ENCODE assay signal across 19 cellular contexts in genomic region chr9:108058137-108058779, GRCh38.
DNase-seq lines count a peak whose midpoint lies in the region; ATAC-seq and TF ChIP-seq lines count a peak whose summit lies in the region.
"Had no signal": no experiment of that assay in that cellular context is flagged by ENCODE, and none has a peak within 500 bp of the region (broad histone marks: within the 10 kb centered on the region; RNA-seq: fewer than 3 reads in every experiment).

No MANE protein-coding gene starts in this region.

- TF ChIP-seq CTCF in IMR-90 (conservative IDR thresholded peaks at IDR 0.05; ENCODE audit: low read depth, low read length) (no peak), colonic mucosa (IDR thresholded peaks at IDR 0.05) (no peak), neural progenitor cell (IDR thresholded peaks at IDR 0.05) (no peak), uterus (IDR thresholded peaks at IDR 0.05) (no peak)

- no CpG with 5 or more reads among the region's 6 CpGs for WGBS in IMR-90 (ENCODE audit: extremely low coverage in 2 of 2, insufficient read length in 1 of 2), 2 experiments

- H3K36me3 Mint-ChIP-seq in neural progenitor cell = no peaks in the 10 kb centered on the region
- H3K36me3 Mint-ChIP-seq: activated naive CD8-positive, alpha-beta T cell treated with anti-CD3 and anti-CD28 coated beads for 36 hours had no signal

- no peaks in the 10 kb centered on the region for H3K79me2 ChIP-seq in neural progenitor cell (ENCODE audit: low read depth)

- in situ Hi-C loops in IMR-90 (cut with MboI; ENCODE audit: low sequenced_read_pairs) = no loop called here

- H3K9ac ChIP-seq in IMR-90 (ENCODE audit: low read depth, low read length) (no peak overlapping the region), colonic mucosa (ENCODE audit: low read depth in 2 of 2, low read length in 2 of 2) (no peak overlapping the region), neural progenitor cell (no peak overlapping the region)

- H3K79me1 ChIP-seq in IMR-90 (ENCODE audit: low read depth in 1 of 2, low read length in 2 of 2) = no peaks in the 10 kb centered on the region

- H3K9me3 Mint-ChIP-seq in neural progenitor cell = peaks cover 2% of the 10 kb centered on the region

- H3K27ac ChIP-seq in IMR-90 (ENCODE audit: insufficient read depth, low read length) (peak overlapping the region; percentile 76; the same call in 1 of the 2 replicates), colonic mucosa (peak overlapping the region; percentile 53), neural progenitor cell (peak overlapping the region; percentile 38), uterus (peak overlapping the region; percentile 68 to 72)
- H3K27ac ChIP-seq: thoracic aorta had no signal

- H3K4me1 ChIP-seq in IMR-90 (ENCODE audit: control insufficient read depth, insufficient read depth, low read length) (peaks cover 20% of the 10 kb centered on the region), colonic mucosa (peaks cover 10% of the 10 kb centered on the region), neural progenitor cell (peaks cover 45% of the 10 kb centered on the region), uterus (peaks cover 1 to 5% of the 10 kb centered on the region in 2 donors)

- no peak overlapping the region for H2BK120ac ChIP-seq in IMR-90 (ENCODE audit: low read depth, low read length)

- no peak for ATAC-seq in IMR-90 (ENCODE audit: low read depth)
- ATAC-seq in HG02588 (IDR thresholded peaks at IDR 0.05; ENCODE audit: unreplicated experiment) = no peak
- ATAC-seq: activated T-helper 17 cell treated with anti-CD3 and anti-CD28 coated beads, Interleukin-2, amount 50 U/mL, for 72 hours had no signal

- H3F3A ChIP-seq in neural progenitor cell (ENCODE audit: low read depth) = peaks cover 19% of the 10 kb centered on the region

- intact Hi-C loops in IMR-90 (cut with micrococcal nuclease) = loop anchor here (5.0 to 10.0 kb wide), 6 partner anchors 129 to 509 kb away; no protein-coding TSS in a partner anchor
- intact Hi-C loops in colonic mucosa (cut with DNase I) = no loop called here
- intact Hi-C loops in uterus (cut with DNase I; ENCODE audit: low total_unique reads) = no loop called here

- H4K20me1 ChIP-seq in IMR-90 (ENCODE audit: insufficient read depth, low read length) (no peaks in the 10 kb centered on the region), neural progenitor cell (ENCODE audit: low read depth) (no peaks in the 10 kb centered on the region)

- H3K4me3 Mint-ChIP-seq in neural progenitor cell = no peak overlapping the region
- H3K4me3 Mint-ChIP-seq: activated naive CD8-positive, alpha-beta T cell treated with anti-CD3 and anti-CD28 coated beads for 36 hours; activated T-helper 17 cell treated with anti-CD3 and anti-CD28 coated beads, Interleukin-2, amount 50 U/mL, for 72 hours; B cell had no signal

- TF ChIP-seq RAD21 in IMR-90 (IDR thresholded peaks at IDR 0.05; ENCODE audit: low read length) = no peak

- CTCF ChIA-PET in IMR-90 (lab: Yijun Ruan, JAX) = interaction anchor here (0.6 kb wide), 1 partner anchor 424 kb away, joined by 3 read pairs; no protein-coding TSS in a partner anchor

- TF ChIP-seq POLR2A in IMR-90 (IDR thresholded peaks at IDR 0.05; ENCODE audit: low read depth, low read length) = no peak
- no peak for TF ChIP-seq POLR2A in uterus (IDR thresholded peaks at IDR 0.05)

- no peak overlapping the region for H3K4me3 ChIP-seq in IMR-90 (ENCODE audit: insufficient read depth, low read depth, low read length)
- H3K4me3 ChIP-seq in colonic mucosa = no peak overlapping the region
- no peak overlapping the region for H3K4me3 ChIP-seq in neural progenitor cell
- H3K4me3 ChIP-seq in uterus = no peak overlapping the region
- H3K4me3 ChIP-seq: coronary artery, gastrocnemius medialis, HAP-1, thoracic aorta had no signal

- no peaks in the 10 kb centered on the region for H3K9me3 ChIP-seq in IMR-90 (ENCODE audit: control insufficient read depth, insufficient read depth, low read length)
- no peaks in the 10 kb centered on the region for H3K9me3 ChIP-seq in colonic mucosa
- H3K9me3 ChIP-seq in neural progenitor cell (ENCODE audit: low read depth) = no peaks in the 10 kb centered on the region
- H3K9me3 ChIP-seq in uterus = no peaks in the 10 kb centered on the region
- H3K9me3 ChIP-seq: Caco-2, gastrocnemius medialis, HAP-1, thoracic aorta had no signal

- no peaks in the 10 kb centered on the region for H3K36me3 ChIP-seq in IMR-90 (ENCODE audit: control insufficient read depth, insufficient read depth, low read length)
- no peaks in the 10 kb centered on the region for H3K36me3 ChIP-seq in colonic mucosa
- H3K36me3 ChIP-seq in neural progenitor cell = no peaks in the 10 kb centered on the region
- no peaks in the 10 kb centered on the region for H3K36me3 ChIP-seq in uterus
- H3K36me3 ChIP-seq: gastrocnemius medialis, HAP-1, thoracic aorta had no signal

- H2BK5ac ChIP-seq in IMR-90 (ENCODE audit: low read depth, low read length, poor library complexity, severe bottlenecking) = peak overlapping the region; percentile 2

- no peak overlapping the region for H3K23ac ChIP-seq in IMR-90 (ENCODE audit: low read depth, low read length)

- H3K4me1 Mint-ChIP-seq in neural progenitor cell = peaks cover 21% of the 10 kb centered on the region
- H3K4me1 Mint-ChIP-seq: activated naive CD8-positive, alpha-beta T cell treated with anti-CD3 and anti-CD28 coated beads for 36 hours; activated T-helper 17 cell treated with anti-CD3 and anti-CD28 coated beads, Interleukin-2, amount 50 U/mL, for 72 hours; B cell had no signal

- DNase-seq in IMR-90 (no peak), colonic mucosa (no peak), neural progenitor cell (ENCODE audit: low spot score) (peak; percentile 18), uterus (no peak), DMS53 treated with DMSO at 0.1 percent for 48 hours (lab: John Stamatoyannopoulos, UW; ENCODE audit: unreplicated experiment) (no peak), NCI-H69 (lab: John Stamatoyannopoulos, UW) (no peak)
- DNase-seq: activated naive CD8-positive, alpha-beta T cell treated with anti-CD3 and anti-CD28 coated beads for 36 hours; midbrain; NCI-H2081; NK-92 treated with Interleukin-12 subunit alpha and Interleukin-12 subunit beta, amount 100 ng/mL, for 24 hours; stimulated activated CD4-positive, alpha-beta T cell treated with anti-CD3 and anti-CD28 coated beads, Interleukin-15, amount 100 ng/mL, for 24 hours had no signal

- H2AK9ac ChIP-seq in IMR-90 (replicated peaks; ENCODE audit: low read depth, low read length, poor library complexity) = no peak overlapping the region

- H3K18ac ChIP-seq in IMR-90 (ENCODE audit: low read depth, low read length) = peak overlapping the region; percentile 62

- no peak overlapping the region for H3K27ac Mint-ChIP-seq in neural progenitor cell
- H3K27ac Mint-ChIP-seq: activated naive CD8-positive, alpha-beta T cell treated with anti-CD3 and anti-CD28 coated beads for 36 hours; activated T-helper 17 cell treated with anti-CD3 and anti-CD28 coated beads, Interleukin-2, amount 50 U/mL, for 72 hours; B cell had no signal

- no peak overlapping the region for H2AFZ ChIP-seq in IMR-90 (replicated peaks; ENCODE audit: low read length, poor library complexity)
- H2AFZ ChIP-seq in neural progenitor cell (replicated peaks) = peak overlapping the region; percentile 56

- H4K91ac ChIP-seq in IMR-90 (ENCODE audit: insufficient read depth, low read depth, low read length) = peak overlapping the region; percentile 6; the same call in 1 of the 2 replicates

- no peak overlapping the region for H2AK5ac ChIP-seq in IMR-90 (ENCODE audit: low read depth, low read length)

- H3K4ac ChIP-seq in IMR-90 (ENCODE audit: low read depth, low read length) = peak overlapping the region; percentile 75; the same call in 1 of the 2 replicates

- POLR2A ChIA-PET in IMR-90 (lab: Charles Lee; ENCODE audit: unreplicated experiment) = interaction anchor here (0.6 kb wide), 1 partner anchor 208 kb away, joined by 3 read pairs; no protein-coding TSS in a partner anchor

- no peak overlapping the region for H3K14ac ChIP-seq in IMR-90 (replicated peaks; ENCODE audit: low read depth, low read length)

- no peak overlapping the region for H3K56ac ChIP-seq in IMR-90 (ENCODE audit: extremely low read depth, insufficient read depth, low read length)

- BruUV-seq in IMR-90 (replicated peaks; lab: Mats Ljungman, UMichigan) = no TSS peak

- peaks cover 9% of the 10 kb centered on the region for H3K9me1 ChIP-seq in IMR-90 (ENCODE audit: insufficient read depth, low read length)

- H4K8ac ChIP-seq in IMR-90 (ENCODE audit: low read depth in 2 of 2, low read length in 2 of 2) = peak overlapping the region; percentile 47 to 71; a peak in 3 of 4 replicates

- peaks cover 3% of the 10 kb centered on the region for H3K27me3 Mint-ChIP-seq in neural progenitor cell (ENCODE audit: insufficient read depth, low read depth)
- H3K27me3 Mint-ChIP-seq: activated naive CD8-positive, alpha-beta T cell treated with anti-CD3 and anti-CD28 coated beads for 36 hours; activated T-helper 17 cell treated with anti-CD3 and anti-CD28 coated beads, Interleukin-2, amount 50 U/mL, for 72 hours had no signal

- peak overlapping the region; percentile 79 for H4K5ac ChIP-seq in IMR-90 (ENCODE audit: low read depth, low read length)

- dilution Hi-C loops in IMR-90 (cut with HindIII; ENCODE audit: low sequenced_read_pairs, unreplicated experiment) = no loop called here

- H3K4me2 ChIP-seq in IMR-90 (ENCODE audit: low read depth, low read length) = no peak overlapping the region
- H3K4me2 ChIP-seq in neural progenitor cell = peak overlapping the region; percentile 63

- peak overlapping the region; percentile 19; the same call in 2 of the 3 replicates for H2BK15ac ChIP-seq in IMR-90 (ENCODE audit: low read depth, low read length)

- H3K27me3 ChIP-seq in IMR-90 (ENCODE audit: control insufficient read depth, insufficient read depth, low read length) = no peaks in the 10 kb centered on the region
- no peaks in the 10 kb centered on the region for H3K27me3 ChIP-seq in colonic mucosa
- no peaks in the 10 kb centered on the region for H3K27me3 ChIP-seq in neural progenitor cell
- no peaks in the 10 kb centered on the region for H3K27me3 ChIP-seq in uterus
- H3K27me3 ChIP-seq: gastrocnemius medialis had no signal

- H2BK20ac ChIP-seq in IMR-90 (ENCODE audit: low read depth, low read length) = peak overlapping the region; percentile 22; the same call in 1 of the 2 replicates

TF ChIP-seq in IMR-90, 13 proteins besides CTCF, POLR2A, EP300 and RAD21 (continues in another document):
- TF ChIP-seq NFE2L2 (IDR thresholded peaks at IDR 0.05; ENCODE audit: low read depth, low read length) = no peak
- no peak for TF ChIP-seq BHLHE40 (IDR thresholded peaks at IDR 0.05; ENCODE audit: low read depth, low read length)
- TF ChIP-seq RFX5 (IDR thresholded peaks at IDR 0.05; ENCODE audit: low read depth, low read length) = no peak
- no peak for TF ChIP-seq FOS (IDR thresholded peaks at IDR 0.05; ENCODE audit: low read depth, low read length)
- TF ChIP-seq SMC3 (IDR thresholded peaks at IDR 0.05; ENCODE audit: low read depth, low read length) = no peak
- TF ChIP-seq MAZ (IDR thresholded peaks at IDR 0.05; ENCODE audit: borderline replicate concordance, low read depth, low read length) = no peak
